2 cellular contexts compared by ENCODE assay signal in the genomic region with DNA sequence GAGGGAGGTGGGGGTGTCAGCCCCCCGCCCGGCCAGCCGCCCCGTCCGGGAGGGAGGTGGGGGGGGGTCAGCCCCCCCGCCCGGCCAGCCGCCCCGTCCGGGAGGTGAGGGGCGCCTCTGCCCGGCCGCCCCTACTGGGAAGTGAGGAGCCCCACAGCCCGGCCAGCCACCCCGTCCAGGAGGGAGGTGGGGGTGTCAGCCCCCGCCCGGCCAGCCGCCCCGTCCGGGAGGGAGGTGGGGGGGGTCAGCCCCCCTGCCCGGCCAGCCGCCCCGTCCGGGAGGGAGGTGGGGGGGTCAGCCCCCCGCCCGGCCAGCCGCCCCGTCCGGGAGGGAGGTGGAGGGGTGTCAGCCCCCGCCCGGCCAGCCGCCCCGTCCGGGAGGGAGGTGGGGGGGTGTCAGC.
DNase-seq lines count a peak whose midpoint lies in the region; FAIRE-seq and TF ChIP-seq lines count a peak whose summit lies in the region.
"Not testable (repeated sequence)": the region's sequence is repeated elsewhere in the genome, so short reads cannot be mapped to it uniquely, and the experiment has no call there.

No MANE protein-coding gene starts in this region.

- H3K4me1 Mint-ChIP-seq in glutamatergic neuron (ENCODE audit: low read depth, unreplicated experiment): not testable (repeated sequence)

- TF ChIP-seq CTCF in glutamatergic neuron (IDR thresholded peaks at IDR 0.05; ENCODE audit: partially characterized antibody, unreplicated experiment); kidney (IDR thresholded peaks at IDR 0.05; ENCODE audit: borderline replicate concordance, extremely low read depth, insufficient read depth): not testable (repeated sequence)

- not testable (repeated sequence) for H3K27me3 Mint-ChIP-seq in glutamatergic neuron (ENCODE audit: unreplicated experiment)

- H3K4me3 ChIP-seq in kidney (ENCODE audit: low read length in 2 of 2): not testable (repeated sequence)

- not testable (repeated sequence) for H3K9ac ChIP-seq in kidney (ENCODE audit: low read length in 2 of 2)

- not testable (repeated sequence) for H3K4me1 ChIP-seq in kidney (ENCODE audit: control insufficient read depth in 1 of 2, insufficient read depth in 1 of 2, low read depth in 1 of 2, low read length in 2 of 2)

- intact Hi-C loops in kidney (cut with DNase I): not testable (repeated sequence)

- DNase-seq in glutamatergic neuron: peak; percentile 24
- peak; percentile 54 for DNase-seq in kidney

- H3K36me3 Mint-ChIP-seq in glutamatergic neuron (ENCODE audit: unreplicated experiment): peaks cover 12% of the 10 kb centered on the region

- not testable (repeated sequence) for H3K27ac ChIP-seq in kidney (ENCODE audit: low read depth in 2 of 2, low read length in 2 of 2)

- not testable (repeated sequence) for FAIRE-seq in kidney (lab: Jason Lieb, UNC)

- H3K9me3 Mint-ChIP-seq in glutamatergic neuron (ENCODE audit: unreplicated experiment): peaks cover 17% of the 10 kb centered on the region

- H3K36me3 ChIP-seq in kidney (ENCODE audit: control insufficient read depth in 1 of 2, insufficient read depth in 2 of 2, low read length in 2 of 2): not testable (repeated sequence)

- not testable (repeated sequence) for H3K4me3 Mint-ChIP-seq in glutamatergic neuron (ENCODE audit: unreplicated experiment)

- not testable (repeated sequence) for H3K27ac Mint-ChIP-seq in glutamatergic neuron (ENCODE audit: unreplicated experiment)

- H3K9me3 ChIP-seq in kidney (ENCODE audit: control insufficient read depth in 1 of 2, low read length in 2 of 2): peaks cover 0 to 15% of the 10 kb centered on the region in 2 donors
